ENCODE assay signal across 32 cellular contexts in the genomic region with DNA sequence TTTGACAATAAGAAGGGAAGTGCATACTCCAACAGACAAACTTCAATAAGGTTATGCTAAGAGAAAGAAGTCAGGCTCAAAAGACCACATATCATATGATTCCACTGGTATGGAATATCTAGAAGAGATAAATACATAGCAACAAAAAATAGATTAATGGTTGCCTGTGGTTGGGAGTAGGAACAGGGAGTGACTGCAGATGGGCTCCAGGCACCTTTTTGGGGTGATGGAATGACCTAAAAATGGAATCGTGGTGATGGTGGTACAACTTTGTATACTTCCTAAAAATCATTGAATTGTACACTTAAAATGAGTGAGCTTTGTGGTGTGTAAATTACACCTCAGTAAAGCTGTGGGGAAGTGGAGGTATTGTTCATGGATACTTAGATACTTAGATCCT. TPM values are rescaled to one million over a fixed set of nuclear protein-coding genes. Genes with fewer than 3 reads are reported as not detected.
"Had no signal": no experiment of that assay in that cellular context is flagged by ENCODE, and none has a peak within 500 bp of the region (broad histone marks: within the 10 kb centered on the region; RNA-seq: fewer than 3 reads in every experiment).

No MANE protein-coding gene starts in this region.

- H3K9me3 ChIP-seq: adrenal gland, body of pancreas, esophagus muscularis mucosa, gastrocnemius medialis, heart left ventricle had no signal

- H3K4me3 ChIP-seq: adrenal gland, body of pancreas, esophagus muscularis mucosa, gastrocnemius medialis, heart left ventricle had no signal

- H3K36me3 ChIP-seq: adrenal gland, esophagus muscularis mucosa, gastrocnemius medialis, heart left ventricle, WERI-Rb-1 had no signal

- DNase-seq: activated B cell treated with CpG ODN at 0.5 μM for 24 hours; activated CD4-positive, alpha-beta T cell treated with anti-CD3 and anti-CD28 coated beads for 48 hours; activated CD4-positive, alpha-beta T cell treated with anti-CD3 and anti-CD28 coated beads, Interleukin-2, amount 50 U/mL, for 1 hour; activated CD4-positive, alpha-beta T cell treated with anti-CD3 and anti-CD28 coated beads, Interleukin-2, amount 50 U/mL, for 48 hours; activated CD8-positive, alpha-beta memory T cell treated with anti-CD3 and anti-CD28 coated beads for 24 hours; activated CD8-positive, alpha-beta T cell treated with anti-CD3 and anti-CD28 coated beads for 36 hours; activated effector memory CD4-positive, alpha-beta T cell treated with Interleukin-2 at 50 U/mL for 16 hours; activated naive CD4-positive, alpha-beta T cell treated with anti-CD3 and anti-CD28 coated beads for 36 hours; activated naive CD8-positive, alpha-beta T cell treated with anti-CD3 and anti-CD28 coated beads for 36 hours; activated naive CD8-positive, alpha-beta T cell treated with anti-CD3 and anti-CD28 coated beads, Interleukin-2, amount 50 U/mL, for 24 hours; activated T-cell treated with anti-CD3 and anti-CD28 coated beads, Interleukin-2, amount 50 U/mL, for 4 hours; adrenal gland; amygdala; aorta; body of pancreas; caudate nucleus; cortex of kidney; dermis blood vessel endothelial cell; effector CD4-positive, alpha-beta T cell; effector memory CD8-positive, alpha-beta T cell; foreskin keratinocyte; gastrocnemius medialis; glutamatergic neuron; heart left ventricle; T-helper 17 cell; T1000; WERI-Rb-1 had no signal

- ATAC-seq: activated CD4-positive, CD25-positive, alpha-beta regulatory T cell treated with anti-CD3 and anti-CD28 coated beads, Interleukin-2, amount 50 U/mL, for 24 hours; activated CD8-positive, alpha-beta T cell treated with anti-CD3 and anti-CD28 coated beads for 36 hours; activated naive CD8-positive, alpha-beta T cell treated with anti-CD3 and anti-CD28 coated beads, Interleukin-2, amount 50 U/mL, for 24 hours; activated T-cell treated with anti-CD3 and anti-CD28 coated beads, Interleukin-2, amount 50 U/mL, for 4 hours; activated T-helper 17 cell treated with anti-CD3 and anti-CD28 coated beads, Interleukin-2, amount 50 U/mL, for 72 hours; body of pancreas; effector memory CD8-positive, alpha-beta T cell; foreskin keratinocyte; gastrocnemius medialis; heart left ventricle; T-helper 17 cell had no signal

- H3K27me3 ChIP-seq: adrenal gland, body of pancreas, esophagus muscularis mucosa, foreskin keratinocyte, gastrocnemius medialis, heart left ventricle had no signal

- H3K4me1 ChIP-seq: adrenal gland, foreskin keratinocyte had no signal

- H3K27ac ChIP-seq: adrenal gland, body of pancreas, esophagus muscularis mucosa, foreskin keratinocyte, gastrocnemius medialis, heart left ventricle, WERI-Rb-1 had no signal

- FAIRE-seq: colon had no signal

RNA-seq across cellular contexts. Expression of gene RAG2, which starts 29.0 kb away (rescaled TPM):
- total RNA-seq: activated B cell treated with CpG ODN at 0.5 μM for 24 hours; activated CD8-positive, alpha-beta T cell treated with anti-CD3 and anti-CD28 coated beads for 36 hours; activated naive CD4-positive, alpha-beta T cell treated with anti-CD3 and anti-CD28 coated beads for 36 hours; activated naive CD8-positive, alpha-beta T cell treated with anti-CD3 and anti-CD28 coated beads for 36 hours; activated T-cell treated with anti-CD3 and anti-CD28 coated beads, Interleukin-2, amount 50 U/mL, for 4 hours; activated T-helper 17 cell treated with anti-CD3 and anti-CD28 coated beads, Interleukin-2, amount 50 U/mL, for 72 hours; adrenal gland; aorta; body of pancreas; chondrocyte; dermis blood vessel endothelial cell; esophagus muscularis mucosa; foreskin keratinocyte; gastrocnemius medialis; heart left ventricle; T-helper 17 cell had no signal
- polyA plus RNA-seq: adrenal gland, aorta, foreskin keratinocyte, heart left ventricle had no signal
